8 cellular contexts compared by ENCODE assay signal in genomic region chr2:174597347-174598047, GRCh38. TPM values are rescaled to one million over a fixed set of nuclear protein-coding genes. Genes with fewer than 3 reads are reported as not detected.
DNase-seq lines count a peak whose midpoint lies in the region; ATAC-seq and TF ChIP-seq lines count a peak whose summit lies in the region.

WIPF1 (minus strand) TSS chr2:174597804; CDS start chr2:174585573, 12,231 bp downstream.

- peak; percentile 42 for ATAC-seq in HG03342 (IDR thresholded peaks at IDR 0.05; ENCODE audit: unreplicated experiment)
- peak; percentile 26 to 37 for ATAC-seq in naive thymus-derived CD8-positive, alpha-beta T cell

- H3K9ac ChIP-seq in duodenal mucosa (ENCODE audit: low read depth in 1 of 2, low read length in 2 of 2) = peak within 1 kb of the TSS; percentile 56 to 64

- H3K36me3 ChIP-seq in duodenal mucosa (ENCODE audit: control insufficient read depth in 1 of 2, insufficient read depth in 2 of 2, low read length in 2 of 2) = no peaks in the 10 kb centered on the region

- POLR2A ChIA-PET in naive thymus-derived CD8-positive, alpha-beta T cell (lab: Charles Lee) = interaction anchor here (0.6 to 5.0 kb wide), 23 partner anchors 11 to 633 kb away, joined by 3 to 33 read pairs (median 4); partner anchors contain the start of gene GPR155

- no peak within 1 kb of the TSS for H3K4me3 ChIP-seq in AG10803 (ENCODE audit: low read length)
- peak within 1 kb of the TSS; percentile 60 to 65 for H3K4me3 ChIP-seq in duodenal mucosa (ENCODE audit: low read depth in 1 of 2, low read length in 2 of 2)

- TF ChIP-seq POLR2A in GM19099 (IDR thresholded peaks at IDR 0.05; ENCODE audit: extremely low read depth, insufficient read length, low read depth) = peak; percentile 88

- H3K4me1 Mint-ChIP-seq in naive thymus-derived CD8-positive, alpha-beta T cell = peaks cover 31 to 73% (median 58%) of the 10 kb centered on the region in 4 donors

- peaks cover 0 to 24% of the 10 kb centered on the region in 2 donors for H3K4me1 ChIP-seq in duodenal mucosa (ENCODE audit: control insufficient read depth in 1 of 2, insufficient read depth in 2 of 2, low read length in 2 of 2)

- peak within 1 kb of the TSS; percentile 92 to 100 (median 98) for H3K27ac Mint-ChIP-seq in naive thymus-derived CD8-positive, alpha-beta T cell

- TF ChIP-seq CTCF in AG10803 (conservative IDR thresholded peaks at IDR 0.05; ENCODE audit: low read length) = no peak

- no peaks in the 10 kb centered on the region for H3K9me3 ChIP-seq in duodenal mucosa (ENCODE audit: control insufficient read depth in 1 of 2, low read length in 2 of 2)

- H3K36me3 Mint-ChIP-seq in naive thymus-derived CD8-positive, alpha-beta T cell = peaks cover 9 to 26% (median 25%) of the 10 kb centered on the region in 3 donors

- H3K27ac ChIP-seq in duodenal mucosa (ENCODE audit: low read depth, low read length) = peak within 1 kb of the TSS; percentile 74

- no peaks in the 10 kb centered on the region for H3K27me3 Mint-ChIP-seq in naive thymus-derived CD8-positive, alpha-beta T cell

- peak within 1 kb of the TSS; percentile 82 to 98 (median 94) for H3K4me3 Mint-ChIP-seq in naive thymus-derived CD8-positive, alpha-beta T cell

- no peaks in the 10 kb centered on the region for H3K27me3 ChIP-seq in duodenal mucosa (ENCODE audit: control insufficient read depth in 1 of 2, insufficient read depth in 2 of 2, low read length in 2 of 2)

- peaks cover 0 to 2% (median 0%) of the 10 kb centered on the region in 9 donors for H3K9me3 Mint-ChIP-seq in naive thymus-derived CD8-positive, alpha-beta T cell

- DNase-seq in AG10803 (ENCODE audit: low read depth) = peak; percentile 65
- DNase-seq in T-helper 9 cell = peak; percentile 36
- DNase-seq in naive thymus-derived CD8-positive, alpha-beta T cell = peak in 9 of 10 donors; percentile 16 to 73 (median 54)
- DNase-seq in NCI-H146 (lab: John Stamatoyannopoulos, UW) = no peak
- DNase-seq in DMS53 (lab: John Stamatoyannopoulos, UW) = no peak

RNA-seq across cellular contexts. Expression of gene WIPF1, which starts in this region (rescaled TPM):
- total RNA-seq in naive thymus-derived CD8-positive, alpha-beta T cell = 100 to 1,000 TPM; 408 to 419 TPM
- polyA plus RNA-seq in naive thymus-derived CD8-positive, alpha-beta T cell = 100 to 1,000 TPM in 2 of 3 donors, 10 to 100 TPM in 1; 97.5 to 116 (median 103) TPM

Comparison
In these comparisons a context has a peak if more than half of its experiments do, and no peak if none do; other contexts are left out.
1. DNase-seq: peak in AG10803 (single experiment), T-helper 9 cell (single experiment) and naive thymus-derived CD8-positive, alpha-beta T cell (9 of 10); none in NCI-H146 (single experiment) and DMS53 (single experiment).